ENCODE assay signal across 1 cellular context in the genomic region with DNA sequence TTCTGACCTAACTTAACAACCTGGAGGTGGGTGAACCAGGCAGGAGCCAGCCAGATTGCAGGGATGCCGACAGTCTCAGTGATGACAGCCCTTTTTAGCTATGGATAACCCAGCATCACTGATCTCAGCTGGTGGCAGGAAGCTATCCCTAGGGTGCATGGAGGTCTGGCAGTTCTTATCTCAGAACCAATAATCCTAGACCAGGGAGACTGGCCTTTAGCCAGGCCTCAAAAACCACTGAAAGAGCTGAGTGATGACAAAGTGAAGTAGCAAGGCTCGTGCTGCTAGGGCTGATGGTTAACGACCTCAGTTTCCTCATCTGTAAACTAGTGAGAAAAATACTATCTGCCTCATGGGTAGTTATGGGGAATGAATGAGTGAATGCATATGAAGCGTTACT.
TF ChIP-seq lines count a peak whose summit lies in the region.

No MANE protein-coding gene starts in this region.

TF ChIP-seq in neural cell, 6 proteins besides CTCF, POLR2A, EP300 and RAD21 (continued from another document):
- no peak for TF ChIP-seq TAF1 (IDR thresholded peaks at IDR 0.05; ENCODE audit: low read depth)
